In the genomic region with DNA sequence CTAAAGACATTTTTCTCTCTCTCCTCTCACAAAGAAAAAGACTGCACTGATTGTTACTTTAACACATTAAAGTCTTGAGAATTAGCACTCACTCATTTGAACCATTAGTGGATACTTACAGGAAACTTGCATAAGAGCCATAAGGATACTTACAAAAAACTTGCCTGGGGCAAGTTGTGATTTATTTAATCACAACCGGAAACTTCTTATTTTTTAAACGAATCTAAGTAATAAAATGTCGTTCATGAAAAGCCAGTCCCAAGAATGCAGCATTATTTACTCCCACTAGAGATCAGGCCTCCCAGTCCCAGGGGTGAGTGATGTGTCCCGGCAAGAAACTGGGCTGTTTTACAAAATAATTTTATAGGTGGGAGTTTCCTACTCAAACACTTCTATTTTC, we compare ENCODE assay signal across 20 cellular contexts. TPM values are rescaled to one million over a fixed set of nuclear protein-coding genes. Genes with fewer than 3 reads are reported as not detected.
A peak's percentile ranks its signal among the peaks of the same experiment; 100 is the strongest.
DNase-seq lines count a peak whose midpoint lies in the region; ATAC-seq, FAIRE-seq and TF ChIP-seq lines count a peak whose summit lies in the region.
"Had no signal": no experiment of that assay in that cellular context is flagged by ENCODE, and none has a peak within 500 bp of the region (broad histone marks: within the 10 kb centered on the region; RNA-seq: fewer than 3 reads in every experiment).

No MANE protein-coding gene starts in this region.

- intact Hi-C loops in MCF 10A (cut with micrococcal nuclease) (no loop called here), breast epithelium (cut with DNase I; ENCODE audit: low total_unique reads) (loop anchor here (5.0 kb wide), 1 partner anchor 1028 kb away; a partner anchor contains a TSS), left lung (cut with DNase I) (no loop called here), upper lobe of right lung (cut with DNase I) (no loop called here), right cardiac atrium (cut with DNase I) (no loop called here)

- no peak overlapping the region for H3K4me3 Mint-ChIP-seq in MCF 10A (ENCODE audit: unreplicated experiment)

- H3K36me3 Mint-ChIP-seq in MCF 10A (ENCODE audit: insufficient read depth, unreplicated experiment): no peaks in the 10 kb centered on the region
- H3K36me3 Mint-ChIP-seq: CD14-positive monocyte had no signal

- BruUV-seq in MCF 10A (replicated peaks; lab: Mats Ljungman, UMichigan): no TSS peak

- H3K27me3 Mint-ChIP-seq in MCF 10A (ENCODE audit: insufficient read depth, unreplicated experiment): no peaks in the 10 kb centered on the region

- H3K9me3 ChIP-seq in breast epithelium: no peaks in the 10 kb centered on the region
- H3K9me3 ChIP-seq in left lung: no peaks in the 10 kb centered on the region
- no peaks in the 10 kb centered on the region for H3K9me3 ChIP-seq in upper lobe of right lung
- no peaks in the 10 kb centered on the region for H3K9me3 ChIP-seq in right cardiac atrium (ENCODE audit: control insufficient read depth, low read length)
- H3K9me3 ChIP-seq: SJCRH30 had no signal

- peaks cover 14% of the 10 kb centered on the region for H3K4me1 Mint-ChIP-seq in MCF 10A (ENCODE audit: insufficient read depth, unreplicated experiment)
- H3K4me1 Mint-ChIP-seq: CD14-positive monocyte had no signal

- H3K27me3 ChIP-seq in breast epithelium (no peaks in the 10 kb centered on the region), bronchial epithelial cell (ENCODE audit: control insufficient read depth, insufficient read depth, low read length) (no peaks in the 10 kb centered on the region), left lung (no peaks in the 10 kb centered on the region), upper lobe of right lung (no peaks in the 10 kb centered on the region), right cardiac atrium (ENCODE audit: control insufficient read depth, insufficient read depth) (no peaks in the 10 kb centered on the region)
- H3K27me3 ChIP-seq: SJCRH30 had no signal

- 48% methylated on average over 4 of the region's 4 CpGs for WGBS in right cardiac atrium

- H3K4me3 ChIP-seq in breast epithelium: no peak overlapping the region
- H3K4me3 ChIP-seq in bronchial epithelial cell (ENCODE audit: low read depth, low read length): no peak overlapping the region
- no peak overlapping the region for H3K4me3 ChIP-seq in left lung
- no peak overlapping the region for H3K4me3 ChIP-seq in upper lobe of right lung
- no peak overlapping the region for H3K4me3 ChIP-seq in right cardiac atrium (ENCODE audit: low read length)
- H3K4me3 ChIP-seq: K562, SJCRH30 had no signal

- H3K27ac Mint-ChIP-seq in MCF 10A (ENCODE audit: low read depth, unreplicated experiment): no peak overlapping the region
- H3K27ac Mint-ChIP-seq: CD14-positive monocyte had no signal

- no peak for TF ChIP-seq POLR2A in breast epithelium (IDR thresholded peaks at IDR 0.05)

- TF ChIP-seq CTCF in MCF 10A (IDR thresholded peaks at IDR 0.05; ENCODE audit: unreplicated experiment) (no peak), breast epithelium (IDR thresholded peaks at IDR 0.05) (no peak), bronchial epithelial cell (IDR thresholded peaks at IDR 0.05; ENCODE audit: insufficient read depth, low read length, severe bottlenecking) (no peak), left lung (IDR thresholded peaks at IDR 0.05) (no peak), upper lobe of right lung (IDR thresholded peaks at IDR 0.05) (no peak)

- no peaks in the 10 kb centered on the region for H3K9me3 Mint-ChIP-seq in MCF 10A (ENCODE audit: unreplicated experiment)

- POLR2A ChIA-PET in MCF 10A (lab: Yijun Ruan, JAX): no interaction called here

- H3K36me3 ChIP-seq in breast epithelium (no peaks in the 10 kb centered on the region), bronchial epithelial cell (ENCODE audit: control insufficient read depth, insufficient read depth, low read length) (no peaks in the 10 kb centered on the region), left lung (no peaks in the 10 kb centered on the region), upper lobe of right lung (no peaks in the 10 kb centered on the region)
- H3K36me3 ChIP-seq: SJCRH30 had no signal

- H3K4me1 ChIP-seq in breast epithelium: no peaks in the 10 kb centered on the region
- H3K4me1 ChIP-seq in left lung: no peaks in the 10 kb centered on the region
- no peaks in the 10 kb centered on the region for H3K4me1 ChIP-seq in upper lobe of right lung
- peaks cover 3% of the 10 kb centered on the region for H3K4me1 ChIP-seq in right cardiac atrium (ENCODE audit: control insufficient read depth, insufficient read depth, low read length)

- CTCF ChIA-PET in MCF 10A (lab: Yijun Ruan, JAX): interaction anchor here (0.8 kb wide), 1 partner anchor 33 kb away, joined by 3 read pairs; no protein-coding TSS in a partner anchor

- peak; percentile 26 for DNase-seq in MCF 10A (ENCODE audit: unreplicated experiment)
- DNase-seq in breast epithelium (ENCODE audit: low spot score in 2 of 2): no peak
- peak; percentile 50 for DNase-seq in bronchial epithelial cell (ENCODE audit: low read depth)
- DNase-seq in left kidney (ENCODE audit: low read depth, low spot score): peak; percentile 52
- DNase-seq in left lung: no peak
- DNase-seq in upper lobe of right lung: no peak
- DNase-seq in pons (ENCODE audit: low spot score): no peak
- no peak for DNase-seq in right cardiac atrium
- DNase-seq: COR-L47, DMS 273 treated with DMSO at 0.1 percent for 48 hours, MV-4-11, NCI-H1694 treated with DMSO at 0.1 percent for 48 hours, NCI-H2227 treated with DMSO at 0.1 percent for 48 hours, NCI-H510A treated with DMSO at 0.1 percent for 48 hours, NCI-H82, RPMI8226, SJCRH30 had no signal

- no peak for ATAC-seq in left lung
- ATAC-seq in upper lobe of right lung: no peak
- ATAC-seq in right cardiac atrium: no peak
- ATAC-seq: K562 had no signal

- no peak for FAIRE-seq in bronchial epithelial cell (lab: Jason Lieb, UNC)
- FAIRE-seq: K562 had no signal

- H3K27ac ChIP-seq in breast epithelium (no peak overlapping the region), left lung (no peak overlapping the region), upper lobe of right lung (no peak overlapping the region), right cardiac atrium (ENCODE audit: low read length) (no peak overlapping the region)
- H3K27ac ChIP-seq: 22Rv1, SJCRH30 had no signal

RNA-seq across cellular contexts. Expression of a gene that starts 59.3 kb away (rescaled TPM):
- 30.5 and 41.3 TPM in 2 replicates for total RNA-seq in MCF 10A (2022)
- 10 to 100 TPM; 12.3 to 48.4 (median 43.6) TPM for total RNA-seq in breast epithelium
- total RNA-seq in bronchial epithelial cell: 12.9 and 32.1 TPM in 2 replicates
- 10 to 100 TPM; 12.4 to 17.5 TPM for total RNA-seq in left lung
- 15.3 TPM for total RNA-seq in upper lobe of right lung
- total RNA-seq in right cardiac atrium: 10 to 100 TPM in 2 of 4 donors, 1 to 10 TPM in 2; 5.0 to 10.9 (median 7.9) TPM
- 5.0 TPM for polyA plus RNA-seq in right cardiac atrium
- total RNA-seq: SJCRH30 had no signal

Comparison
In these comparisons a context has a peak if more than half of its experiments do, and no peak if none do; other contexts are left out.
1. DNase-seq: peak in MCF 10A (single experiment), bronchial epithelial cell (single experiment) and left kidney (single experiment); none in breast epithelium (0 of 2), left lung (0 of 2), upper lobe of right lung (single experiment), pons (single experiment) and right cardiac atrium (0 of 3).